10 cellular contexts compared by ENCODE assay signal in the genomic region with DNA sequence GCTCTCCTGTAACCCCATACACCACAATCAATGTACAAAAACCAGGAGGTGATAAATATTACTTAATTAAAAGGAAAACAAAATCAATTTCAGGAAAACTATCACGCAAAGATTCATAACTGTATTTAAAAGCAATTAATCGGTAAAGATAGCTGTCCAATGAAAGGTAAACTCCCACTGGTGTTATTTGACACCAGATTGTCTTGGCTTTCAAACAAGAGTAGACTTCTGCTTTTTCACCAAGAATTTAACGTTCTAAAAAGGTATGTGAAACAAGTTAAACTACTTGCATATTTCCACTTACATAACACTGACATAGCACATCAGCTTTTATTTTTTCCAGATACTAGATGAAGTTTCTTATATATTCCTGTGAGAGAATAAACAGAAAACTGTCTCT. TPM values are rescaled to one million over a fixed set of nuclear protein-coding genes. Genes with fewer than 3 reads are reported as not detected.
DNase-seq lines count a peak whose midpoint lies in the region; ATAC-seq and TF ChIP-seq lines count a peak whose summit lies in the region.
"Had no signal": no experiment of that assay in that cellular context is flagged by ENCODE, and none has a peak within 500 bp of the region (broad histone marks: within the 10 kb centered on the region; RNA-seq: fewer than 3 reads in every experiment).

No MANE protein-coding gene starts in this region.

- H3K27ac ChIP-seq in right cardiac atrium (ENCODE audit: low read length) (no peak overlapping the region), prostate gland (peak overlapping the region in 1 of 2 donors; percentile 40)

- no peak for TF ChIP-seq POLR2A in prostate gland (IDR thresholded peaks at IDR 0.05)

- POLR2A ChIA-PET in BJ (lab: Charles Lee) = interaction anchor here (0.7 kb wide), 1 partner anchor 1195 kb away, joined by 3 read pairs; no protein-coding TSS in a partner anchor

- no peak for ATAC-seq in right cardiac atrium
- ATAC-seq in HG02588 (IDR thresholded peaks at IDR 0.05; ENCODE audit: unreplicated experiment) = no peak
- ATAC-seq in GM18873 (IDR thresholded peaks at IDR 0.05; ENCODE audit: low FRiP score, unreplicated experiment) = no peak

- intact Hi-C loops in right cardiac atrium (cut with DNase I) = loop anchor here (5.0 to 10.0 kb wide), 7 partner anchors 61 to 164 kb away; no protein-coding TSS in a partner anchor
- intact Hi-C loops in prostate gland (cut with DNase I) = loop anchor here (2.0 to 10.0 kb wide), 10 partner anchors 101 to 1199 kb away; no protein-coding TSS in a partner anchor

- CTCF ChIA-PET in BJ (lab: Yijun Ruan, JAX) = interaction anchor here (0.9 to 1.4 kb wide), 7 partner anchors 9 to 1298 kb away, joined by 3 to 5 read pairs (median 3); no protein-coding TSS in a partner anchor

- WGBS in right cardiac atrium = 25% methylated on average over 3 of the region's 3 CpGs
- WGBS in prostate gland = 6% methylated on average over 3 of the region's 3 CpGs

- H3K4me3 ChIP-seq in BJ (ENCODE audit: low read depth, low read length) (peak overlapping the region; percentile 88; the same call in 1 of the 2 replicates), WI38 (ENCODE audit: low read depth, low read length) (peak overlapping the region; percentile 100), right cardiac atrium (ENCODE audit: low read length) (peak overlapping the region; percentile 84), prostate gland (peak overlapping the region; percentile 7 to 88)

- peaks cover 8% of the 10 kb centered on the region for H3K4me1 ChIP-seq in right cardiac atrium (ENCODE audit: control insufficient read depth, insufficient read depth, low read length)
- H3K4me1 ChIP-seq in prostate gland (replicated peaks) = peaks cover 6% of the 10 kb centered on the region

- H3K36me3 ChIP-seq in BJ (ENCODE audit: control insufficient read depth, insufficient read depth, low read length) = no peaks in the 10 kb centered on the region
- H3K36me3 ChIP-seq in prostate gland = no peaks in the 10 kb centered on the region

- no peak for DNase-seq in BJ (ENCODE audit: low read depth)
- DNase-seq in right cardiac atrium = no peak
- no peak for DNase-seq in prostate gland (ENCODE audit: low spot score)
- no peak for DNase-seq in SW 1271 (lab: John Stamatoyannopoulos, UW)
- DNase-seq in activated T-cell treated with anti-CD3 and anti-CD28 coated beads, Interleukin-2, amount 50 U/mL, for 1 hour = no peak
- DNase-seq: activated T-cell treated with anti-CD3 and anti-CD28 coated beads, Interleukin-2, amount 50 U/mL, for 48 hours; posterior cingulate gyrus had no signal

- H3K27me3 ChIP-seq in BJ (ENCODE audit: control insufficient read depth, insufficient read depth, low read length) = no peaks in the 10 kb centered on the region
- no peaks in the 10 kb centered on the region for H3K27me3 ChIP-seq in right cardiac atrium (ENCODE audit: control insufficient read depth, insufficient read depth)
- no peaks in the 10 kb centered on the region for H3K27me3 ChIP-seq in prostate gland (replicated peaks; ENCODE audit: insufficient read depth)

- H3K9me3 ChIP-seq in right cardiac atrium (ENCODE audit: control insufficient read depth, low read length) = no peaks in the 10 kb centered on the region
- H3K9me3 ChIP-seq in prostate gland = no peaks in the 10 kb centered on the region

- TF ChIP-seq CTCF in BJ (IDR thresholded peaks at IDR 0.05; ENCODE audit: insufficient read depth, low read depth, low read length) (no peak), WI38 (IDR thresholded peaks at IDR 0.05; ENCODE audit: low read depth, low read length) (no peak), prostate gland (IDR thresholded peaks at IDR 0.05) (no peak)

RNA-seq across cellular contexts. Expression of gene PLPP3, which starts 3.5 kb away (rescaled TPM):
- polyA plus RNA-seq in BJ (2011; rRNA removed) (49.7 and 55.4 TPM in 2 replicates), right cardiac atrium (47.7 TPM)
- polyA minus RNA-seq in BJ (2011; rRNA and poly(A)+ RNA removed) = 30.1 and 31.6 TPM in 2 replicates
- total RNA-seq in right cardiac atrium (100 to 1,000 TPM in 1 of 4 donors, 10 to 100 TPM in 3; 85.4 to 120 (median 94.6) TPM), prostate gland (100 to 1,000 TPM in 1 of 2 donors, 10 to 100 TPM in 1; 40.4 to 107 TPM)

Comparison
In these comparisons a context has a peak if more than half of its experiments do, and no peak if none do; other contexts are left out.
1. H3K4me3 ChIP-seq: peak in every context shown above with its lines; median percentile 100 in WI38; 88 in BJ; 84 in right cardiac atrium; 48 in prostate gland.